Comparison of ENCODE assay signal across 23 cellular contexts in genomic region chr4:3524349-3524748, GRCh38. TPM values are rescaled to one million over a fixed set of nuclear protein-coding genes. Genes with fewer than 3 reads are reported as not detected.
DNase-seq lines count a peak whose midpoint lies in the region; ATAC-seq and TF ChIP-seq lines count a peak whose summit lies in the region.
"Had no signal": no experiment of that assay in that cellular context is flagged by ENCODE, and none has a peak within 500 bp of the region (broad histone marks: within the 10 kb centered on the region; RNA-seq: fewer than 3 reads in every experiment).

No MANE protein-coding gene starts in this region.

- no peaks in the 10 kb centered on the region for H3K9me3 Mint-ChIP-seq in activated naive CD4-positive, alpha-beta T cell treated with anti-CD3 and anti-CD28 coated beads, Interleukin-2, amount 10 ng/mL, durations not matched to agents 7 days and 5 days

- H3K4me1 Mint-ChIP-seq in activated naive CD4-positive, alpha-beta T cell treated with anti-CD3 and anti-CD28 coated beads, Interleukin-2, amount 10 ng/mL, durations not matched to agents 7 days and 5 days = peaks cover 4% of the 10 kb centered on the region

- H3K36me3 Mint-ChIP-seq in activated naive CD4-positive, alpha-beta T cell treated with anti-CD3 and anti-CD28 coated beads, Interleukin-2, amount 10 ng/mL, durations not matched to agents 7 days and 5 days = peaks cover 17% of the 10 kb centered on the region

- no peak overlapping the region for H3K4me3 Mint-ChIP-seq in activated naive CD4-positive, alpha-beta T cell treated with anti-CD3 and anti-CD28 coated beads, Interleukin-2, amount 10 ng/mL, durations not matched to agents 7 days and 5 days

- no peaks in the 10 kb centered on the region for H3K27me3 Mint-ChIP-seq in activated naive CD4-positive, alpha-beta T cell treated with anti-CD3 and anti-CD28 coated beads, Interleukin-2, amount 10 ng/mL, durations not matched to agents 7 days and 5 days

- TF ChIP-seq EP300 in sigmoid colon (IDR thresholded peaks at IDR 0.05) = no peak

- TF ChIP-seq POLR2A in sigmoid colon (IDR thresholded peaks at IDR 0.05) = no peak

- H3K27ac Mint-ChIP-seq in activated naive CD4-positive, alpha-beta T cell treated with anti-CD3 and anti-CD28 coated beads, Interleukin-2, amount 10 ng/mL, durations not matched to agents 7 days and 5 days = no peak overlapping the region

- CTCF ChIA-PET in activated naive CD4-positive, alpha-beta T cell treated with anti-CD3 and anti-CD28 coated beads, Interleukin-2, amount 10 ng/mL, durations not matched to agents 7 days and 5 days (lab: Charles Lee) = no interaction called here

- H3K4me3 ChIP-seq in lower lobe of right lung (no peak overlapping the region), sigmoid colon (no peak overlapping the region)
- H3K4me3 ChIP-seq: SJSA1 had no signal

- DNase-seq in activated naive CD4-positive, alpha-beta T cell treated with anti-CD3 and anti-CD28 coated beads, Interleukin-2, amount 10 ng/mL, durations not matched to agents 7 days and 5 days = peak; percentile 6
- DNase-seq in activated naive CD4-positive, alpha-beta T cell treated with Interleukin-2 at 50 U/mL for 16 hours = no peak
- peak; percentile 36 for DNase-seq in lower lobe of right lung
- peak; percentile 54 for DNase-seq in sigmoid colon
- no peak for DNase-seq in activated T-cell treated with anti-CD3 and anti-CD28 coated beads, Interleukin-2, amount 50 U/mL, for 1 hour
- DNase-seq: 8988T, ACHN, BE2C, Calu3, DMS153, DND-41, Kasumi-1, NCI-H1092 treated with DMSO at 0.1 percent for 48 hours, NCI-H1436 treated with DMSO at 0.1 percent for 48 hours, NCI-H187 treated with DMSO at 0.1 percent for 48 hours, NCI-H446, NCI-H524 treated with DMSO at 0.1 percent for 48 hours, NCI-H774, PC-3 had no signal

- TF ChIP-seq CTCF in lower lobe of right lung (IDR thresholded peaks at IDR 0.05) (no peak), sigmoid colon (IDR thresholded peaks at IDR 0.05) (no peak)

- WGBS in sigmoid colon, 2 donors = 94% methylated on average over 8 of the region's 8 CpGs

- intact Hi-C loops in lower lobe of right lung (cut with DNase I) (no loop called here), sigmoid colon (cut with DNase I) (no loop called here)

- no peak overlapping the region for H3K27ac ChIP-seq in lower lobe of right lung
- no peak overlapping the region for H3K27ac ChIP-seq in sigmoid colon
- H3K27ac ChIP-seq: SJSA1 had no signal

- H3K27me3 ChIP-seq in lower lobe of right lung (ENCODE audit: low read depth) (no peaks in the 10 kb centered on the region), sigmoid colon (no peaks in the 10 kb centered on the region)
- H3K27me3 ChIP-seq: BE2C, SJSA1 had no signal

- ATAC-seq in lower lobe of right lung (no peak), GM18870 (IDR thresholded peaks at IDR 0.05; ENCODE audit: unreplicated experiment) (no peak), GM19455 (IDR thresholded peaks at IDR 0.05; ENCODE audit: unreplicated experiment) (no peak)
- ATAC-seq: HepG2, PC-3 had no signal

- H3K9me3 ChIP-seq in lower lobe of right lung (no peaks in the 10 kb centered on the region), sigmoid colon (no peaks in the 10 kb centered on the region)
- H3K9me3 ChIP-seq: BE2C, SJSA1 had no signal

- H3K36me3 ChIP-seq in lower lobe of right lung = peaks cover 88% of the 10 kb centered on the region
- peaks cover 17 to 63% (median 39%) of the 10 kb centered on the region in 4 donors for H3K36me3 ChIP-seq in sigmoid colon
- H3K36me3 ChIP-seq: SJSA1 had no signal

- H3K4me1 ChIP-seq in lower lobe of right lung (peaks cover 10% of the 10 kb centered on the region), sigmoid colon (peaks cover 0 to 4% (median 2%) of the 10 kb centered on the region in 4 donors)
- H3K4me1 ChIP-seq: SJSA1 had no signal

RNA-seq across cellular contexts. Expression of gene LRPAP1, which starts 7.9 kb away (rescaled TPM):
- 224 TPM for total RNA-seq in lower lobe of right lung
- total RNA-seq in sigmoid colon = 100 to 1,000 TPM in 2 of 4 donors, 10 to 100 TPM in 2; 85.3 to 127 (median 99.6) TPM
- polyA plus RNA-seq in sigmoid colon = 100 to 1,000 TPM in 1 of 3 donors, 10 to 100 TPM in 2; 25.2 to 123 (median 44.2) TPM

Comparison
In these comparisons a context has a peak if more than half of its experiments do, and no peak if none do; other contexts are left out.
1. DNase-seq: peak in activated naive CD4-positive, alpha-beta T cell treated with anti-CD3 and anti-CD28 coated beads, Interleukin-2, amount 10 ng/mL, durations not matched to agents 7 days and 5 days (single experiment), lower lobe of right lung (single experiment) and sigmoid colon (single experiment); none in activated naive CD4-positive, alpha-beta T cell treated with Interleukin-2 at 50 U/mL for 16 hours (single experiment) and activated T-cell treated with anti-CD3 and anti-CD28 coated beads, Interleukin-2, amount 50 U/mL, for 1 hour (single experiment).